Comparison of ENCODE assay signal across 26 cellular contexts in the genomic region with DNA sequence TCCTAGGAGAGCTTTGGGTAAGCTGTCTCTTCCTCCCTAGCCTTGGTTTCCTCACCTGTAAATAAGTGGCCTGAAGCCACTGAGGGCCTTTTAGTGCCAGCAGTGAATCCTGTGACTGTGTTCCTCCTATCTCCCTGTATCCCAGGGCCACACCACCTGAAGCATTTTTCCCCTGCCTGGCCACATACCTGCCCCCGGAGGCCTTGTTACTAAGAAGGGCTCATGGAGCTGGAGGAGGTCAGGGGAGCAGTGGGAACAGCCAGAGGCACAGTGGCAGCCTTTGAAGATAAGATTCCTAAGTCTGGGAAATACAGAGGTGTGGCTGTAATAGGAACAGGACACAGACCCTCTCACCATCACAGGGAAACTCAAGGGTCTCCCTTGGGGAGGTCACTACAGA.
A peak's percentile ranks its signal among the peaks of the same experiment; 100 is the strongest.
DNase-seq lines count a peak whose midpoint lies in the region; ATAC-seq, FAIRE-seq and TF ChIP-seq lines count a peak whose summit lies in the region.
"Had no signal": no experiment of that assay in that cellular context is flagged by ENCODE, and none has a peak within 500 bp of the region (broad histone marks: within the 10 kb centered on the region; RNA-seq: fewer than 3 reads in every experiment).

No MANE protein-coding gene starts in this region.

- H3K9ac ChIP-seq in BLaER1 treated with 17β-estradiol and CSF1 and Interleukin-3, amounts not matched to agents 10 nM and 100 nM, result peak overlapping the region in 4 of 11 experiments; percentile 25 to 73 (median 52); a peak in 1 of 22 replicates
- H3K9ac ChIP-seq in neuronal stem cell (ENCODE audit: low read depth, low read length, poor library complexity), result no peak overlapping the region
- H3K9ac ChIP-seq: SK-N-SH had no signal

- no peaks in the 10 kb centered on the region for H3K27me3 Mint-ChIP-seq in stimulated activated naive B cell treated with anti-CD40 and anti-IgM and Interleukin-4, amounts not matched to agents 10 μg/mL and 1 μg/mL and 100 μg/mL, for 72 hours
- H3K27me3 Mint-ChIP-seq: activated CD4-positive, alpha-beta memory T cell treated with anti-CD3 and anti-CD28 coated beads, Interleukin-2, amount 10 ng/mL, durations not matched to agents 7 days and 5 days; T-helper 17 cell had no signal

- H3K4me1 ChIP-seq in BLaER1 treated with 17β-estradiol and CSF1 and Interleukin-3, amounts not matched to agents 10 nM and 100 nM, result peaks cover 71 to 87% (median 77%) of the 10 kb centered on the region in 10 experiments
- H3K4me1 ChIP-seq in HEK293 (ENCODE audit: control insufficient read depth, insufficient read depth, low read length) (0 out of 2 replicates have a peak, but pooled peaks cover 3% of the 10 kb centered on the region), hepatocyte (ENCODE audit: insufficient read depth) (peaks cover 18% of the 10 kb centered on the region), small intestine (ENCODE audit: control insufficient read depth in 2 of 2, insufficient read depth in 1 of 2, low read depth in 1 of 2, low read length in 1 of 2) (peaks cover 0 to 10% of the 10 kb centered on the region in 2 donors), neuronal stem cell (ENCODE audit: control insufficient read depth in 2 of 2, insufficient read depth in 1 of 2, low read depth in 1 of 2, low read length in 2 of 2) (peaks cover 11 to 12% of the 10 kb centered on the region in 2 donors)
- H3K4me1 ChIP-seq: prostate gland had no signal

- ATAC-seq in stimulated activated naive B cell treated with anti-CD40 and anti-IgM and Interleukin-4, amounts not matched to agents 10 μg/mL and 1 μg/mL and 100 μg/mL, for 72 hours (replicated peaks), result no peak
- ATAC-seq: T-helper 17 cell, upper lobe of right lung had no signal

- H3K18ac ChIP-seq in neuronal stem cell (ENCODE audit: low read length), result no peak overlapping the region

- H3K4me3 Mint-ChIP-seq in stimulated activated naive B cell treated with anti-CD40 and anti-IgM and Interleukin-4, amounts not matched to agents 10 μg/mL and 1 μg/mL and 100 μg/mL, for 72 hours, result no peak overlapping the region
- H3K4me3 Mint-ChIP-seq: activated CD4-positive, alpha-beta memory T cell treated with anti-CD3 and anti-CD28 coated beads, Interleukin-2, amount 10 ng/mL, durations not matched to agents 7 days and 5 days; brain; CD14-positive monocyte; T-helper 17 cell had no signal

- no peak overlapping the region for H2BK12ac ChIP-seq in neuronal stem cell (ENCODE audit: low read length)

- no peak overlapping the region for H2BK120ac ChIP-seq in neuronal stem cell (ENCODE audit: low read depth, low read length)

- TF ChIP-seq CTCF in HEK293 (tag by site-specific recombination; IDR thresholded peaks at IDR 0.05) (no peak), hepatocyte (IDR thresholded peaks at IDR 0.05; ENCODE audit: poor library complexity) (no peak)

- H3K4ac ChIP-seq in neuronal stem cell (ENCODE audit: low read length), result no peak overlapping the region

- CTCF ChIA-PET in HEK293 (lab: Yijun Ruan, JAX), result interaction anchor here (4.5 kb wide), 1 partner anchor 12 kb away, joined by 28 read pairs; no protein-coding TSS in a partner anchor

- no peaks in the 10 kb centered on the region for H3K79me1 ChIP-seq in neuronal stem cell (ENCODE audit: low read depth, low read length)

- peaks cover 62 to 81% of the 10 kb centered on the region in 2 donors for H3K4me1 Mint-ChIP-seq in stimulated activated naive B cell treated with anti-CD40 and anti-IgM and Interleukin-4, amounts not matched to agents 10 μg/mL and 1 μg/mL and 100 μg/mL, for 72 hours

- H3K14ac ChIP-seq in neuronal stem cell (ENCODE audit: low read length), result no peak overlapping the region

- H3K9me3 Mint-ChIP-seq in stimulated activated naive B cell treated with anti-CD40 and anti-IgM and Interleukin-4, amounts not matched to agents 10 μg/mL and 1 μg/mL and 100 μg/mL, for 72 hours, result no peaks in the 10 kb centered on the region
- H3K9me3 Mint-ChIP-seq: CD14-positive monocyte had no signal

- H4K8ac ChIP-seq in neuronal stem cell (ENCODE audit: low read depth, low read length), result no peak overlapping the region

- peak overlapping the region in 6 of 11 experiments; percentile 67 to 80 (median 73); a peak in 4 of 22 replicates for H3K27ac ChIP-seq in BLaER1 treated with 17β-estradiol and CSF1 and Interleukin-3, amounts not matched to agents 10 nM and 100 nM
- H3K27ac ChIP-seq in HEK293 (ENCODE audit: extremely low read depth, low read depth, low read length), result no peak overlapping the region
- H3K27ac ChIP-seq in hepatocyte, result peak overlapping the region; percentile 49
- peak overlapping the region in 1 of 2 donors; percentile 42 for H3K27ac ChIP-seq in small intestine (ENCODE audit: low read depth in 1 of 2, low read length in 1 of 2)
- no peak overlapping the region for H3K27ac ChIP-seq in neuronal stem cell (replicated peaks; ENCODE audit: low read length)
- H3K27ac ChIP-seq: prostate gland, upper lobe of right lung had no signal

- peaks cover 0 to 11% (median 0%) of the 10 kb centered on the region in 11 experiments; a peak in 2 of 22 replicates for H3K36me3 ChIP-seq in BLaER1 treated with 17β-estradiol and CSF1 and Interleukin-3, amounts not matched to agents 10 nM and 100 nM
- H3K36me3 ChIP-seq in HEK293 (ENCODE audit: control insufficient read depth in 2 of 2, insufficient read depth in 1 of 2, low read length in 2 of 2) (peaks cover 0 to 7% of the 10 kb centered on the region in 2 experiments; a peak in 1 of 3 replicates), hepatocyte (replicated peaks; ENCODE audit: insufficient read depth, low read depth) (no peaks in the 10 kb centered on the region), small intestine (ENCODE audit: control insufficient read depth in 2 of 2, insufficient read depth in 2 of 2, low read length in 2 of 2) (no peaks in the 10 kb centered on the region), neuronal stem cell (replicated peaks in 1 of 2; ENCODE audit: control insufficient read depth in 2 of 2, insufficient read depth in 2 of 2, low read length in 2 of 2) (no peaks in the 10 kb centered on the region)
- H3K36me3 ChIP-seq: prostate gland, upper lobe of right lung had no signal

- H3K9me2 ChIP-seq in hepatocyte (replicated peaks; ENCODE audit: insufficient read depth), result no peaks in the 10 kb centered on the region
- H3K9me2 ChIP-seq: SK-N-SH had no signal

- peaks cover 0 to 9% (median 0%) of the 10 kb centered on the region in 11 experiments; a peak in 1 of 22 replicates for H3K27me3 ChIP-seq in BLaER1 treated with 17β-estradiol and CSF1 and Interleukin-3, amounts not matched to agents 10 nM and 100 nM
- H3K27me3 ChIP-seq in hepatocyte (no peaks in the 10 kb centered on the region), small intestine (ENCODE audit: control insufficient read depth in 2 of 2, insufficient read depth in 2 of 2, low read length in 2 of 2) (no peaks in the 10 kb centered on the region), neuronal stem cell (ENCODE audit: control insufficient read depth in 3 of 3, insufficient read depth in 3 of 3, low read depth in 1 of 3, low read length in 3 of 3) (no peaks in the 10 kb centered on the region)
- H3K27me3 ChIP-seq: upper lobe of right lung had no signal

- peak overlapping the region; percentile 67 to 99 (median 93); a peak in 21 of 22 replicates for H3K4me2 ChIP-seq in BLaER1 treated with 17β-estradiol and CSF1 and Interleukin-3, amounts not matched to agents 10 nM and 100 nM
- no peak overlapping the region for H3K4me2 ChIP-seq in hepatocyte
- H3K4me2 ChIP-seq in neuronal stem cell (ENCODE audit: insufficient read depth, low read length, poor library complexity, severe bottlenecking), result no peak overlapping the region

- peaks cover 0 to 44% (median 0%) of the 10 kb centered on the region in 11 experiments; a peak in 6 of 22 replicates for H4K20me1 ChIP-seq in BLaER1 treated with 17β-estradiol and CSF1 and Interleukin-3, amounts not matched to agents 10 nM and 100 nM
- no peaks in the 10 kb centered on the region for H4K20me1 ChIP-seq in hepatocyte (ENCODE audit: insufficient read depth, poor library complexity, severe bottlenecking)

- no peaks in the 10 kb centered on the region for H3K9me3 ChIP-seq in BLaER1 treated with 17β-estradiol and CSF1 and Interleukin-3, amounts not matched to agents 10 nM and 100 nM (replicated peaks in 1 of 11)
- H3K9me3 ChIP-seq in HEK293 (ENCODE audit: control insufficient read depth, insufficient read depth, low read depth, low read length) (no peaks in the 10 kb centered on the region), hepatocyte (ENCODE audit: low read depth) (no peaks in the 10 kb centered on the region), small intestine (ENCODE audit: control insufficient read depth, low read depth) (no peaks in the 10 kb centered on the region), neuronal stem cell (replicated peaks in 1 of 2; ENCODE audit: control insufficient read depth in 2 of 2, insufficient read depth in 1 of 2, low read depth in 1 of 2, low read length in 2 of 2) (peaks cover 0 to 2% of the 10 kb centered on the region in 2 donors)
- H3K9me3 ChIP-seq: prostate gland, SK-N-SH, upper lobe of right lung had no signal

- H4K91ac ChIP-seq in neuronal stem cell (ENCODE audit: low read depth, low read length, poor library complexity), result no peak overlapping the region

- DNase-seq in hepatocyte (ENCODE audit: low spot score) (no peak), small intestine (peak; percentile 29), RPMI8226 (no peak), neuronal stem cell (ENCODE audit: low spot score) (no peak)
- DNase-seq in stimulated activated naive B cell treated with anti-CD40 and anti-IgM and Interleukin-4, amounts not matched to agents 10 μg/mL and 1 μg/mL and 100 μg/mL, for 72 hours, result no peak
- DNase-seq: activated CD4-positive, alpha-beta memory T cell treated with anti-CD3 and anti-CD28 coated beads, Interleukin-2, amount 10 ng/mL, durations not matched to agents 7 days and 5 days; activated CD4-positive, alpha-beta T cell treated with anti-CD3 and anti-CD28 coated beads for 1 hour; activated gamma-delta T cell; Calu3; DMS79 treated with DMSO at 0.1 percent for 48 hours; effector CD4-positive, alpha-beta T cell; erythroblast; H7; mammary epithelial cell; NCI-H1092 treated with DMSO at 0.1 percent for 48 hours; NCI-H2029 treated with DMSO at 0.1 percent for 48 hours; stimulated activated CD4-positive, alpha-beta T cell treated with anti-CD3 and anti-CD28 coated beads, Interleukin-1b, Interleukin-23, amount 100 ng/mL, for 48 hours; stimulated activated CD8-positive, alpha-beta memory T cell treated with anti-CD3 and anti-CD28 coated beads, Interleukin-4, amount 100 ng/mL, for 48 hours; T-helper 17 cell had no signal

- H3K79me2 ChIP-seq in hepatocyte, result peaks cover 6% of the 10 kb centered on the region

- no peak overlapping the region for H2AK5ac ChIP-seq in neuronal stem cell (ENCODE audit: low read depth, low read length)

- peaks cover 7 to 20% of the 10 kb centered on the region in 2 donors for H3K36me3 Mint-ChIP-seq in stimulated activated naive B cell treated with anti-CD40 and anti-IgM and Interleukin-4, amounts not matched to agents 10 μg/mL and 1 μg/mL and 100 μg/mL, for 72 hours

- no peak overlapping the region for H3K27ac Mint-ChIP-seq in stimulated activated naive B cell treated with anti-CD40 and anti-IgM and Interleukin-4, amounts not matched to agents 10 μg/mL and 1 μg/mL and 100 μg/mL, for 72 hours
- H3K27ac Mint-ChIP-seq: activated CD4-positive, alpha-beta memory T cell treated with anti-CD3 and anti-CD28 coated beads, Interleukin-2, amount 10 ng/mL, durations not matched to agents 7 days and 5 days; T-helper 17 cell had no signal

- FAIRE-seq in small intestine (lab: Jason Lieb, UNC), result no peak

- H2BK15ac ChIP-seq in neuronal stem cell (ENCODE audit: low read length), result no peak overlapping the region

- POLR2A ChIA-PET in HEK293 (lab: Yijun Ruan, JAX), result no interaction called here

- no peak overlapping the region for H3K23ac ChIP-seq in neuronal stem cell (ENCODE audit: low read depth, low read length, poor library complexity)

- no peak overlapping the region for H2AFZ ChIP-seq in hepatocyte
- H2AFZ ChIP-seq in neuronal stem cell (ENCODE audit: low read length), result no peak overlapping the region

- no peak overlapping the region for H2BK5ac ChIP-seq in neuronal stem cell (ENCODE audit: low read length)

- 21% methylated on average over 1 of the region's 1 CpG for WGBS in hepatocyte (ENCODE audit: low lambda C conversion rate, missing lambda C conversion rate)
- 6 to 55% (median 24%) methylated on average over 1 of the region's 1 CpG for whole genome bisulfite sequencing in small intestine, 3 donors
- WGBS in neuronal stem cell (ENCODE audit: extremely low coverage in 2 of 2, insufficient read length in 2 of 2, insufficient replicate concordance in 1 of 2), 2 donors, result no CpG with 5 or more reads among the region's 1 CpG

- H3K4me3 ChIP-seq in BLaER1 treated with 17β-estradiol and CSF1 and Interleukin-3, amounts not matched to agents 10 nM and 100 nM, result no peak overlapping the region
- H3K4me3 ChIP-seq in HEK293 (ENCODE audit: low read depth, low read length) (no peak overlapping the region), hepatocyte (no peak overlapping the region), small intestine (ENCODE audit: low read depth in 1 of 2, low read length in 2 of 2) (no peak overlapping the region), neuronal stem cell (ENCODE audit: low read length in 2 of 2) (no peak overlapping the region)
- H3K4me3 ChIP-seq: prostate gland, upper lobe of right lung had no signal

Comparison
In these comparisons a context has a peak if more than half of its experiments do, and no peak if none do; other contexts are left out.
1. H3K27ac ChIP-seq: peak in BLaER1 treated with 17β-estradiol and CSF1 and Interleukin-3, amounts not matched to agents 10 nM and 100 nM (6 of 11) and hepatocyte (single experiment); none in HEK293 (single experiment) and neuronal stem cell (single experiment).
2. H3K4me2 ChIP-seq: peak in BLaER1 treated with 17β-estradiol and CSF1 and Interleukin-3, amounts not matched to agents 10 nM and 100 nM (11 of 11); none in hepatocyte (single experiment) and neuronal stem cell (single experiment).